ENCODE assay signal across 10 cellular contexts in the genomic region with DNA sequence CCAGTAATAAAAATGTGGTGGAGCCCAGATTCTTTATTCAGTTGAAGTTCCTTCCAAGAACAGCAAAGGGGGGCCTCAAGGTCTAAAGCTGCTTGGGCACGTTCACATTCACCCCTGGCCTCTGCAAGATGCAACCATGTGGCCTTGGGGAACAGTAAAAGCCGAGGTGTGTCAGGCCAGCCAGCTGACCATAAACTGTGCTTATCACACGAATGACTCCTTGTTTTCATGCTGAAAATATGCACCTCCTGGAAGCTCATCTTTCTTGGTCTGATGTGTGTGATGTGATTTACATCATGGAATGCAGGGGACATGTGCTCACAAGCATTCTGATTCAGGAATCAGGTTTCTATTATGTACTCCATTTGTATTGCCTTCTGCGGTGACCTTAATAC.
A peak's percentile ranks its signal among the peaks of the same experiment; 100 is the strongest.
DNase-seq lines count a peak whose midpoint lies in the region; ATAC-seq, FAIRE-seq and TF ChIP-seq lines count a peak whose summit lies in the region.
"Had no signal": no experiment of that assay in that cellular context is flagged by ENCODE, and none has a peak within 500 bp of the region (broad histone marks: within the 10 kb centered on the region; RNA-seq: fewer than 3 reads in every experiment).

No MANE protein-coding gene starts in this region.

- no peak overlapping the region for H4K5ac ChIP-seq in H9 (ENCODE audit: insufficient read length, low read depth, low read length)

- no peak overlapping the region for H3T11ph ChIP-seq in H9 (ENCODE audit: low read length)

- no peak for ATAC-seq in GM19463 (IDR thresholded peaks at IDR 0.05; ENCODE audit: unreplicated experiment)

- FAIRE-seq in HTR-8/SVneo (lab: Jason Lieb, UNC) (peak; percentile 89), bronchial epithelial cell (lab: Jason Lieb, UNC) (no peak)

- H3K23ac ChIP-seq in neuronal stem cell (ENCODE audit: low read depth, low read length, poor library complexity) (no peak overlapping the region), H9 (ENCODE audit: insufficient read length, low read depth, low read length) (no peak overlapping the region)

- peak; percentile 40 for DNase-seq in AG09319 (ENCODE audit: extremely low read depth, low read depth)
- peak; percentile 83 for DNase-seq in HTR-8/SVneo (ENCODE audit: insufficient read length, low spot score)
- peak; percentile 99 for DNase-seq in bronchial epithelial cell (ENCODE audit: low read depth)
- no peak for DNase-seq in neuronal stem cell (ENCODE audit: low spot score)
- DNase-seq in retina: no peak
- DNase-seq in H9: no peak
- no peak for DNase-seq in activated CD4-positive, alpha-beta T cell treated with anti-CD3 and anti-CD28 coated beads, Interleukin-2, amount 10 ng/mL, durations not matched to agents 7 days and 5 days
- DNase-seq: anterior cingulate cortex; stimulated activated CD4-positive, alpha-beta T cell treated with anti-CD3 and anti-CD28 coated beads, Interleukin-2, amount 100 ng/mL, for 24 hours had no signal

- no peak overlapping the region for H3K4me3 Mint-ChIP-seq in H9
- no peak overlapping the region for H3K4me3 Mint-ChIP-seq in activated CD4-positive, alpha-beta T cell treated with anti-CD3 and anti-CD28 coated beads, Interleukin-2, amount 10 ng/mL, durations not matched to agents 7 days and 5 days

- H3K9me3 ChIP-seq in neuronal stem cell (replicated peaks in 1 of 2; ENCODE audit: control insufficient read depth in 2 of 2, insufficient read depth in 1 of 2, low read depth in 1 of 2, low read length in 2 of 2) (peaks cover 0 to 5% of the 10 kb centered on the region in 2 donors), H9 (ENCODE audit: control insufficient read depth, low read depth, low read length) (no peaks in the 10 kb centered on the region)

- H3K79me1 ChIP-seq in neuronal stem cell (ENCODE audit: low read depth, low read length) (no peaks in the 10 kb centered on the region), H9 (ENCODE audit: insufficient read depth, low read depth, low read length, poor library complexity, severe bottlenecking) (no peaks in the 10 kb centered on the region)

- no peak overlapping the region for H4K91ac ChIP-seq in neuronal stem cell (ENCODE audit: low read depth, low read length, poor library complexity)
- no peak overlapping the region for H4K91ac ChIP-seq in H9 (ENCODE audit: insufficient read length, low read depth, low read length)

- H3K23me2 ChIP-seq in H9 (ENCODE audit: insufficient read length, low read depth, low read length, poor library complexity, severe bottlenecking): no peaks in the 10 kb centered on the region

- H4K8ac ChIP-seq in neuronal stem cell (ENCODE audit: low read depth, low read length) (no peak overlapping the region), H9 (replicated peaks; ENCODE audit: insufficient read length, low read depth, low read length) (no peak overlapping the region)

- H3K56ac ChIP-seq in H9 (ENCODE audit: insufficient read length, low read depth, low read length): no peak overlapping the region

- H2BK12ac ChIP-seq in neuronal stem cell (ENCODE audit: low read length) (peak overlapping the region; percentile 1), H9 (ENCODE audit: insufficient read length, low read depth, low read length) (no peak overlapping the region)

- H3K4me1 ChIP-seq in neuronal stem cell (ENCODE audit: control insufficient read depth in 2 of 2, insufficient read depth in 1 of 2, low read depth in 1 of 2, low read length in 2 of 2) (peaks cover 2 to 9% of the 10 kb centered on the region in 2 donors), H9 (ENCODE audit: insufficient read depth, low read length) (no peaks in the 10 kb centered on the region; the same call in 1 of the 2 replicates)

- H3K27me3 Mint-ChIP-seq in H9 (ENCODE audit: low read depth): peaks cover 14% of the 10 kb centered on the region
- H3K27me3 Mint-ChIP-seq in activated CD4-positive, alpha-beta T cell treated with anti-CD3 and anti-CD28 coated beads, Interleukin-2, amount 10 ng/mL, durations not matched to agents 7 days and 5 days: peaks cover 4% of the 10 kb centered on the region

- WGBS in neuronal stem cell (ENCODE audit: extremely low coverage in 2 of 2, insufficient read length in 2 of 2, insufficient replicate concordance in 1 of 2), 2 donors: no CpG with 5 or more reads among the region's 4 CpGs
- no CpG with 5 or more reads among the region's 4 CpGs for WGBS in H9 (ENCODE audit: extremely low coverage, insufficient read length, low lambda C conversion rate)

- POLR2A ChIA-PET in activated CD4-positive, alpha-beta T cell treated with anti-CD3 and anti-CD28 coated beads, Interleukin-2, amount 10 ng/mL, durations not matched to agents 7 days and 5 days (lab: Charles Lee): no interaction called here

- no peaks in the 10 kb centered on the region for H3K36me3 Mint-ChIP-seq in H9 (ENCODE audit: insufficient read depth in 1 of 3, low read depth in 3 of 3)
- no peaks in the 10 kb centered on the region for H3K36me3 Mint-ChIP-seq in activated CD4-positive, alpha-beta T cell treated with anti-CD3 and anti-CD28 coated beads, Interleukin-2, amount 10 ng/mL, durations not matched to agents 7 days and 5 days (ENCODE audit: low read depth)

- H2BK20ac ChIP-seq in H9 (ENCODE audit: low read depth, low read length, poor library complexity, severe bottlenecking): no peak overlapping the region

- H2BK15ac ChIP-seq in neuronal stem cell (ENCODE audit: low read length): no peak overlapping the region
- H2BK15ac ChIP-seq in H9 (ENCODE audit: low read depth, low read length): no peak overlapping the region

- H2BK120ac ChIP-seq in neuronal stem cell (ENCODE audit: low read depth, low read length) (no peak overlapping the region), H9 (ENCODE audit: low read depth, low read length, poor library complexity, severe bottlenecking) (no peak overlapping the region)

- H3K4me1 Mint-ChIP-seq in H9: peaks cover 24 to 28% of the 10 kb centered on the region in 2 experiments
- H3K4me1 Mint-ChIP-seq in activated CD4-positive, alpha-beta T cell treated with anti-CD3 and anti-CD28 coated beads, Interleukin-2, amount 10 ng/mL, durations not matched to agents 7 days and 5 days: no peaks in the 10 kb centered on the region

- CTCF ChIA-PET in activated CD4-positive, alpha-beta T cell treated with anti-CD3 and anti-CD28 coated beads, Interleukin-2, amount 10 ng/mL, durations not matched to agents 7 days and 5 days (lab: Charles Lee): no interaction called here

- H3K36me3 ChIP-seq in bronchial epithelial cell (ENCODE audit: control insufficient read depth, insufficient read depth, low read length): no peaks in the 10 kb centered on the region
- H3K36me3 ChIP-seq in neuronal stem cell (replicated peaks in 1 of 2; ENCODE audit: control insufficient read depth in 2 of 2, insufficient read depth in 2 of 2, low read length in 2 of 2): no peaks in the 10 kb centered on the region

- H3K18ac ChIP-seq in neuronal stem cell (ENCODE audit: low read length) (peak overlapping the region; percentile 80), H9 (ENCODE audit: insufficient read length, low read depth, low read length) (no peak overlapping the region)

- H3K14ac ChIP-seq in neuronal stem cell (ENCODE audit: low read length) (no peak overlapping the region), H9 (ENCODE audit: insufficient read depth, low read length) (no peak overlapping the region)

- no peak overlapping the region for H3K4me2 ChIP-seq in neuronal stem cell (ENCODE audit: insufficient read depth, low read length, poor library complexity, severe bottlenecking)
- H3K4me2 ChIP-seq in H9 (ENCODE audit: insufficient read depth, insufficient read length, low read length): no peak overlapping the region

- H3K27me3 ChIP-seq in bronchial epithelial cell (ENCODE audit: control insufficient read depth, insufficient read depth, low read length) (no peaks in the 10 kb centered on the region), neuronal stem cell (ENCODE audit: control insufficient read depth in 3 of 3, insufficient read depth in 3 of 3, low read depth in 1 of 3, low read length in 3 of 3) (no peaks in the 10 kb centered on the region), H9 (ENCODE audit: insufficient read depth, low read length) (0 out of 2 replicates have a peak, but pooled peaks cover 2% of the 10 kb centered on the region)

- H3K9me3 Mint-ChIP-seq in H9: no peaks in the 10 kb centered on the region
- no peaks in the 10 kb centered on the region for H3K9me3 Mint-ChIP-seq in activated CD4-positive, alpha-beta T cell treated with anti-CD3 and anti-CD28 coated beads, Interleukin-2, amount 10 ng/mL, durations not matched to agents 7 days and 5 days

- no peak overlapping the region for H2BK5ac ChIP-seq in neuronal stem cell (ENCODE audit: low read length)
- no peak overlapping the region for H2BK5ac ChIP-seq in H9 (ENCODE audit: insufficient read length, low read length)

- H3K4ac ChIP-seq in neuronal stem cell (ENCODE audit: low read length) (no peak overlapping the region), H9 (ENCODE audit: low read depth, low read length) (no peak overlapping the region)

- H2AK5ac ChIP-seq in neuronal stem cell (ENCODE audit: low read depth, low read length) (no peak overlapping the region), H9 (ENCODE audit: insufficient read length, low read length) (no peak overlapping the region)

- H3K27ac ChIP-seq in neuronal stem cell (replicated peaks; ENCODE audit: low read length) (no peak overlapping the region), H9 (ENCODE audit: insufficient read length, low read depth, low read length) (no peak overlapping the region)

- no peak overlapping the region for H3K27ac Mint-ChIP-seq in H9
- no peak overlapping the region for H3K27ac Mint-ChIP-seq in activated CD4-positive, alpha-beta T cell treated with anti-CD3 and anti-CD28 coated beads, Interleukin-2, amount 10 ng/mL, durations not matched to agents 7 days and 5 days

- no peaks in the 10 kb centered on the region for H3K79me2 ChIP-seq in H9 (ENCODE audit: insufficient read depth, low read length)

- H3K9ac ChIP-seq in neuronal stem cell (ENCODE audit: low read depth, low read length, poor library complexity) (no peak overlapping the region), H9 (ENCODE audit: extremely low read depth, insufficient read length, low read length) (no peak overlapping the region)

- H3K4me3 ChIP-seq in bronchial epithelial cell (ENCODE audit: low read depth, low read length) (no peak overlapping the region), neuronal stem cell (ENCODE audit: low read length in 2 of 2) (no peak overlapping the region)

- peak overlapping the region; percentile 27 for H2AFZ ChIP-seq in neuronal stem cell (ENCODE audit: low read length)
- no peak overlapping the region for H2AFZ ChIP-seq in H9 (ENCODE audit: low read length)

- TF ChIP-seq CTCF in AG09319 (IDR thresholded peaks at IDR 0.05; ENCODE audit: low read depth, low read length) (no peak), bronchial epithelial cell (IDR thresholded peaks at IDR 0.05; ENCODE audit: insufficient read depth, low read length, severe bottlenecking) (no peak), H9 (conservative IDR thresholded peaks at IDR 0.05) (no peak)

- no peaks in the 10 kb centered on the region for H4K20me1 ChIP-seq in H9 (ENCODE audit: control insufficient read depth, insufficient read depth, insufficient read length)

Comparison
In these comparisons a context has a peak if more than half of its experiments do, and no peak if none do; other contexts are left out.
1. DNase-seq: peak in AG09319 (single experiment), HTR-8/SVneo (single experiment) and bronchial epithelial cell (single experiment); none in neuronal stem cell (single experiment), retina (single experiment), H9 (single experiment) and activated CD4-positive, alpha-beta T cell treated with anti-CD3 and anti-CD28 coated beads, Interleukin-2, amount 10 ng/mL, durations not matched to agents 7 days and 5 days (single experiment).